ENCODE assay signal across 8 cellular contexts in genomic region chrX:40083120-40083978, GRCh38. TPM values are rescaled to one million over a fixed set of nuclear protein-coding genes. Genes with fewer than 3 reads are reported as not detected.
DNase-seq lines count a peak whose midpoint lies in the region; ATAC-seq, FAIRE-seq and TF ChIP-seq lines count a peak whose summit lies in the region.

No MANE protein-coding gene starts in this region.

- no peak for TF ChIP-seq CTCF in sigmoid colon (IDR thresholded peaks at IDR 0.05)

- DNase-seq in activated CD4-positive, alpha-beta memory T cell treated with anti-CD3 and anti-CD28 coated beads for 36 hours: peak; percentile 35
- DNase-seq in left cardiac atrium: no peak
- no peak for DNase-seq in sigmoid colon
- DNase-seq in urothelium cell line (ENCODE audit: low spot score): no peak
- DNase-seq in MV-4-11 (lab: John Stamatoyannopoulos, UW): no peak

- no peak for TF ChIP-seq EP300 in sigmoid colon (IDR thresholded peaks at IDR 0.05)

- no peaks in the 10 kb centered on the region for H3K36me3 ChIP-seq in sigmoid colon

- H3K4me1 ChIP-seq in sigmoid colon: peaks cover 0 to 74% (median 68%) of the 10 kb centered on the region in 4 donors

- H3K9me3 ChIP-seq in sigmoid colon: no peaks in the 10 kb centered on the region

- no peak for FAIRE-seq in urothelium cell line (lab: Jason Lieb, UNC)

- peak overlapping the region in 3 of 4 donors; percentile 35 to 56 (median 37) for H3K27ac ChIP-seq in sigmoid colon

- intact Hi-C loops in activated CD4-positive, alpha-beta memory T cell treated with anti-CD3 and anti-CD28 coated beads for 36 hours (cut with micrococcal nuclease): no loop called here
- intact Hi-C loops in left cardiac atrium (cut with DNase I): no loop called here
- intact Hi-C loops in sigmoid colon (cut with DNase I): loop anchor here (5.0 to 10.0 kb wide), 3 partner anchors 71 to 269 kb away; no protein-coding TSS in a partner anchor

- TF ChIP-seq POLR2A in sigmoid colon (IDR thresholded peaks at IDR 0.05): no peak

- H3K36me3 Mint-ChIP-seq in activated CD4-positive, alpha-beta memory T cell treated with anti-CD3 and anti-CD28 coated beads for 36 hours: no peaks in the 10 kb centered on the region

- WGBS in sigmoid colon, 2 donors: 2 to 3% methylated on average over 56 to 61 of the region's 61 CpGs

- ATAC-seq in GM19463 (IDR thresholded peaks at IDR 0.05; ENCODE audit: unreplicated experiment) (peak; percentile 61), left cardiac atrium (peak; percentile 51 to 62), HG03135 (IDR thresholded peaks at IDR 0.05; ENCODE audit: unreplicated experiment) (no peak), HG02938 (IDR thresholded peaks at IDR 0.05; ENCODE audit: unreplicated experiment) (no peak)

- no peaks in the 10 kb centered on the region for H3K27me3 ChIP-seq in sigmoid colon

- no peaks in the 10 kb centered on the region for H3K9me3 Mint-ChIP-seq in activated CD4-positive, alpha-beta memory T cell treated with anti-CD3 and anti-CD28 coated beads for 36 hours

- no peak overlapping the region for H3K27ac Mint-ChIP-seq in activated CD4-positive, alpha-beta memory T cell treated with anti-CD3 and anti-CD28 coated beads for 36 hours

- peak overlapping the region; percentile 18 to 47 (median 44) for H3K4me3 ChIP-seq in sigmoid colon

- H3K4me3 Mint-ChIP-seq in activated CD4-positive, alpha-beta memory T cell treated with anti-CD3 and anti-CD28 coated beads for 36 hours: peak overlapping the region; percentile 52

- POLR2A ChIA-PET in activated CD4-positive, alpha-beta memory T cell treated with anti-CD3 and anti-CD28 coated beads for 36 hours (lab: Charles Lee): no interaction called here

- peaks cover 69% of the 10 kb centered on the region for H3K4me1 Mint-ChIP-seq in activated CD4-positive, alpha-beta memory T cell treated with anti-CD3 and anti-CD28 coated beads for 36 hours (ENCODE audit: low read depth)

- no peaks in the 10 kb centered on the region for H3K27me3 Mint-ChIP-seq in activated CD4-positive, alpha-beta memory T cell treated with anti-CD3 and anti-CD28 coated beads for 36 hours

- CTCF ChIA-PET in activated CD4-positive, alpha-beta memory T cell treated with anti-CD3 and anti-CD28 coated beads for 36 hours (lab: Charles Lee): no interaction called here

RNA-seq across cellular contexts. Expression of gene BCOR, which starts 14.4 kb away (rescaled TPM):
- 10 to 100 TPM; 33.7 to 35.0 TPM for total RNA-seq in activated CD4-positive, alpha-beta memory T cell treated with anti-CD3 and anti-CD28 coated beads for 36 hours
- total RNA-seq in left cardiac atrium (10 to 100 TPM; 10.8 to 21.6 TPM), sigmoid colon (10 to 100 TPM; 15.8 to 31.6 (median 23.0) TPM)
- polyA plus RNA-seq in sigmoid colon: 10 to 100 TPM in 1 of 3 donors, 1 to 10 TPM in 2; 3.5 to 11.5 (median 3.6) TPM

Comparison
In these comparisons a context has a peak if more than half of its experiments do, and no peak if none do; other contexts are left out.
1. ATAC-seq: peak in GM19463 (single experiment) and left cardiac atrium (2 of 2); none in HG03135 (single experiment) and HG02938 (single experiment).